Comparison of ENCODE assay signal across 11 cellular contexts in the genomic region with DNA sequence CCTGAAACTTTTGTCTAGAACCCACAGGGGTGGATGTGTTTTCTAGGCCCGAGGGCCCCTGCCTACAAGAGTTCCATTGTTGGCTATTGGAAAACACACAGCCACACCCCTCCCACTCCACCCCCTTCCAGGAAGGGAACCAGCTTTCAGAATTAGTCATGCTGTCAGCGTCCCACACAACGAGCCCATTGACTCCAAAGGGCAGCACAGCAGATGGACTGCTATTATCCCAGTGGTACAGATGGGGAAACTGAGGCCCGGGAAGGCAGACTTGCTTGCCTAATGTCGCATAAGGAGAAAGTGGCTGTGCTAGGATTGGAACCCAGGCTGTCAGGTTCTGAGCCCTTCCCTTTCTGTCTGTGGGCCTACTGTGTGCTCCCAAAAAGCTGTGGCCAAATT. TPM values are rescaled to one million over a fixed set of nuclear protein-coding genes. Genes with fewer than 3 reads are reported as not detected.
DNase-seq lines count a peak whose midpoint lies in the region; ATAC-seq and TF ChIP-seq lines count a peak whose summit lies in the region.
"Had no signal": no experiment of that assay in that cellular context is flagged by ENCODE, and none has a peak within 500 bp of the region (broad histone marks: within the 10 kb centered on the region; RNA-seq: fewer than 3 reads in every experiment).

No MANE protein-coding gene starts in this region.

- H3K9me3 ChIP-seq in SJCRH30 (replicated peaks), result no peaks in the 10 kb centered on the region; the same call in 1 of the 2 replicates
- H3K9me3 ChIP-seq in osteoblast (ENCODE audit: low read depth, low read length), result no peaks in the 10 kb centered on the region

- no peak overlapping the region for H3K4me2 ChIP-seq in osteoblast (ENCODE audit: insufficient read depth, low read length)

- H3K79me2 ChIP-seq in osteoblast (ENCODE audit: insufficient read depth, low read length), result no peaks in the 10 kb centered on the region

- DNase-seq in EH (ENCODE audit: low read depth) (peak; percentile 39), SJCRH30 (peak; percentile 33 to 62), foreskin keratinocyte (peak; percentile 72 to 85), osteoblast (ENCODE audit: insufficient read length, low spot score, missing footprints) (peak; percentile 90), activated gamma-delta T cell treated with Interleukin-2 at 50 U/mL for 16 hours (no peak), NCI-H2196 treated with DMSO at 0.1 percent for 48 hours (lab: John Stamatoyannopoulos, UW; ENCODE audit: unreplicated experiment) (no peak), NCI-H526 (lab: John Stamatoyannopoulos, UW) (no peak)
- DNase-seq in effector CD8-positive, alpha-beta T cell (lab: John Stamatoyannopoulos, UW), result no peak
- DNase-seq: DMS79 treated with DMSO at 0.1 percent for 48 hours, NCI-H1048 had no signal

- H3K27me3 ChIP-seq in SJCRH30 (no peaks in the 10 kb centered on the region), foreskin keratinocyte (no peaks in the 10 kb centered on the region), osteoblast (ENCODE audit: insufficient read depth, low read length) (no peaks in the 10 kb centered on the region)

- no peak overlapping the region for H3K27ac ChIP-seq in SJCRH30
- H3K27ac ChIP-seq in foreskin keratinocyte, result peak overlapping the region; percentile 92
- H3K27ac ChIP-seq in osteoblast (ENCODE audit: low read depth, low read length), result no peak overlapping the region
- H3K27ac ChIP-seq: SK-N-MC had no signal

- no peak overlapping the region for H2AFZ ChIP-seq in osteoblast (ENCODE audit: low read length)

- H3K36me3 ChIP-seq in SJCRH30, result no peaks in the 10 kb centered on the region
- H3K36me3 ChIP-seq in osteoblast (ENCODE audit: insufficient read depth, low read length), result no peaks in the 10 kb centered on the region

- H3K4me1 ChIP-seq in SJCRH30, result no peaks in the 10 kb centered on the region; the same call in 1 of the 2 replicates
- H3K4me1 ChIP-seq in foreskin keratinocyte, result peaks cover 24% of the 10 kb centered on the region
- peaks cover 2% of the 10 kb centered on the region for H3K4me1 ChIP-seq in osteoblast (ENCODE audit: insufficient read depth, low read length)

- no peak overlapping the region for H3K4me3 ChIP-seq in SJCRH30
- H3K4me3 ChIP-seq in osteoblast (ENCODE audit: insufficient read depth, low read length), result no peak overlapping the region
- H3K4me3 ChIP-seq: SK-N-MC had no signal

- TF ChIP-seq CTCF in foreskin keratinocyte (conservative IDR thresholded peaks at IDR 0.05) (no peak), osteoblast (IDR thresholded peaks at IDR 0.05; ENCODE audit: extremely low read depth, low read depth, low read length) (no peak)

- H4K20me1 ChIP-seq in osteoblast (ENCODE audit: insufficient read depth, low read length), result no peaks in the 10 kb centered on the region

- ATAC-seq in foreskin keratinocyte, result peak; percentile 68

RNA-seq across cellular contexts. Expression of a gene that starts 8.1 kb away (rescaled TPM):
- not detected in 2 replicates for total RNA-seq in SJCRH30 (2014; rRNA removed; shearing (Covaris generic))
- 243 and 312 TPM in 2 replicates for total RNA-seq in foreskin keratinocyte
- 420 and 522 TPM in 2 replicates for polyA plus RNA-seq in foreskin keratinocyte
- not detected in 2 replicates for total RNA-seq in osteoblast

RNA-seq across cellular contexts. Expression of a gene that starts 27.3 kb away (rescaled TPM):
- total RNA-seq in SJCRH30 (2014; rRNA removed; shearing (Covaris generic)), result not detected in 2 replicates
- total RNA-seq in foreskin keratinocyte, result not detected in 2 replicates
- polyA plus RNA-seq in foreskin keratinocyte, result 0.06 TPM in 1 of 2 replicates, not detected in the other
- 0.59 and 0.72 TPM in 2 replicates for total RNA-seq in osteoblast

RNA-seq across cellular contexts. Expression of a gene that starts 31.1 kb away (rescaled TPM):
- total RNA-seq in SJCRH30 (2014; rRNA removed; shearing (Covaris generic)), result not detected in 2 replicates
- total RNA-seq in foreskin keratinocyte (0.35 and 0.41 TPM in 2 replicates), osteoblast (not detected in 2 replicates)
- polyA plus RNA-seq in foreskin keratinocyte, result 0.67 and 0.81 TPM in 2 replicates

RNA-seq across cellular contexts. Expression of a gene that starts 35.5 kb away (rescaled TPM):
- total RNA-seq in SJCRH30 (2014; rRNA removed; shearing (Covaris generic)), result not detected in 2 replicates
- total RNA-seq in foreskin keratinocyte (0.18 TPM in 1 of 2 replicates, not detected in the other), osteoblast (not detected in 2 replicates)
- 0.16 and 0.25 TPM in 2 replicates for polyA plus RNA-seq in foreskin keratinocyte

RNA-seq across cellular contexts. Expression of a gene that starts 47.0 kb away (rescaled TPM):
- total RNA-seq in SJCRH30 (2014; rRNA removed; shearing (Covaris generic)), result 4.0 and 6.6 TPM in 2 replicates
- total RNA-seq in foreskin keratinocyte (268 and 277 TPM in 2 replicates), osteoblast (29.0 and 32.4 TPM in 2 replicates)
- 416 and 427 TPM in 2 replicates for polyA plus RNA-seq in foreskin keratinocyte

Comparison
In these comparisons a context has a peak if more than half of its experiments do, and no peak if none do; other contexts are left out.
1. DNase-seq: peak in EH (single experiment), SJCRH30 (2 of 2), foreskin keratinocyte (2 of 2) and osteoblast (single experiment); none in activated gamma-delta T cell treated with Interleukin-2 at 50 U/mL for 16 hours (single experiment), effector CD8-positive, alpha-beta T cell (single experiment), NCI-H2196 treated with DMSO at 0.1 percent for 48 hours (single experiment) and NCI-H526 (0 of 2).
2. RNA of a gene that starts 8.1 kb away (total RNA-seq): 243 to 312 TPM in foreskin keratinocyte; not detected in SJCRH30 and not detected in osteoblast; every median in the first group is over 100 times any median in the second.